8 cellular contexts compared by ENCODE assay signal in genomic region chr10:112140110-112140755, GRCh38. TPM values are rescaled to one million over a fixed set of nuclear protein-coding genes. Genes with fewer than 3 reads are reported as not detected.
DNase-seq lines count a peak whose midpoint lies in the region; ATAC-seq, FAIRE-seq and TF ChIP-seq lines count a peak whose summit lies in the region.

No MANE protein-coding gene starts in this region.

- no peak overlapping the region for H3K27ac Mint-ChIP-seq in MCF 10A (ENCODE audit: low read depth, unreplicated experiment)

- POLR2A ChIA-PET in AG04449 (lab: Yijun Ruan, JAX), result no interaction called here
- POLR2A ChIA-PET in MCF 10A (lab: Yijun Ruan, JAX), result interaction anchor here (0.6 kb wide), 3 partner anchors 32 to 1835 kb away, joined by 3 to 4 read pairs (median 3); no protein-coding TSS in a partner anchor

- H3K9me3 ChIP-seq in kidney (ENCODE audit: control insufficient read depth in 1 of 2, low read length in 2 of 2), result no peaks in the 10 kb centered on the region

- H3K36me3 ChIP-seq in kidney (ENCODE audit: control insufficient read depth in 1 of 2, insufficient read depth in 2 of 2, low read length in 2 of 2), result no peaks in the 10 kb centered on the region

- H3K9ac ChIP-seq in kidney (ENCODE audit: low read length in 2 of 2), result no peak overlapping the region

- no peaks in the 10 kb centered on the region for H3K27me3 Mint-ChIP-seq in MCF 10A (ENCODE audit: insufficient read depth, unreplicated experiment)

- no peak overlapping the region for H3K27ac ChIP-seq in kidney (ENCODE audit: low read depth in 2 of 2, low read length in 2 of 2)

- TF ChIP-seq CTCF in AG04449 (IDR thresholded peaks at IDR 0.05; ENCODE audit: insufficient read depth, low read length, missing control alignments), result peak; percentile 87
- peak; percentile 92 for TF ChIP-seq CTCF in MCF 10A (IDR thresholded peaks at IDR 0.05; ENCODE audit: unreplicated experiment)
- peak; percentile 74 for TF ChIP-seq CTCF in kidney (IDR thresholded peaks at IDR 0.05; ENCODE audit: borderline replicate concordance, extremely low read depth, insufficient read depth)

- H3K9me3 Mint-ChIP-seq in MCF 10A (ENCODE audit: unreplicated experiment), result no peaks in the 10 kb centered on the region

- no peak overlapping the region for H3K4me3 ChIP-seq in AG04449 (ENCODE audit: low read depth, low read length)
- no peak overlapping the region for H3K4me3 ChIP-seq in kidney (ENCODE audit: low read length in 2 of 2)

- FAIRE-seq in GM18507 (lab: Jason Lieb, UNC) (peak; percentile 81), kidney (lab: Jason Lieb, UNC) (no peak)

- CTCF ChIA-PET in AG04449 (lab: Yijun Ruan, JAX) (interaction anchor here (0.9 to 9.6 kb wide), 11 partner anchors 9 to 296 kb away, joined by 3 to 271 read pairs (median 8); partner anchors contain the start of gene GPAM), MCF 10A (lab: Yijun Ruan, JAX) (interaction anchor here (0.6 to 7.3 kb wide), 25 partner anchors 12 to 1826 kb away, joined by 3 to 113 read pairs (median 4); partner anchors contain the start of gene ADRA2A)

- peak; percentile 98 for ATAC-seq in HG02938 (IDR thresholded peaks at IDR 0.05; ENCODE audit: unreplicated experiment)

- H3K4me1 ChIP-seq in kidney (ENCODE audit: control insufficient read depth in 1 of 2, insufficient read depth in 1 of 2, low read depth in 1 of 2, low read length in 2 of 2), result no peaks in the 10 kb centered on the region

- DNase-seq in AG04449 (ENCODE audit: low read depth, low spot score) (no peak), GM18507 (ENCODE audit: extremely low spot score, insufficient read length, low read depth) (peak; percentile 58), NCI-H1694 treated with DMSO at 0.1 percent for 48 hours (lab: John Stamatoyannopoulos, UW) (peak; percentile 3), UCSD-AML1 (lab: John Stamatoyannopoulos, UW; ENCODE audit: unreplicated experiment) (peak; percentile 71), MCF 10A (ENCODE audit: unreplicated experiment) (peak; percentile 88), kidney (peak; percentile 78)
- peak; percentile 62 for DNase-seq in stimulated activated CD4-positive, alpha-beta T cell treated with anti-CD3 and anti-CD28 coated beads, Interleukin-4, amount 100 ng/mL, for 1 hour

- intact Hi-C loops in MCF 10A (cut with micrococcal nuclease) (loop anchor here (1.0 to 2.0 kb wide), 2 partner anchors 295 to 859 kb away; no protein-coding TSS in a partner anchor), kidney (cut with DNase I) (no loop called here)

- H3K4me3 Mint-ChIP-seq in MCF 10A (ENCODE audit: unreplicated experiment), result no peak overlapping the region

- no peaks in the 10 kb centered on the region for H3K4me1 Mint-ChIP-seq in MCF 10A (ENCODE audit: insufficient read depth, unreplicated experiment)

- no TSS peak for BruUV-seq in MCF 10A (replicated peaks; lab: Mats Ljungman, UMichigan)

- peaks cover 10% of the 10 kb centered on the region for H3K36me3 Mint-ChIP-seq in MCF 10A (ENCODE audit: insufficient read depth, unreplicated experiment)

RNA-seq across cellular contexts. Expression of gene GPAM, which starts 43.3 kb away (rescaled TPM):
- total RNA-seq in MCF 10A (2022), result 19.8 and 20.4 TPM in 2 replicates
- 9.9 TPM for total RNA-seq in kidney
- polyA plus RNA-seq in kidney (ENCODE audit: insufficient read depth, low read depth, low replicate concordance), result 4.0 TPM
